14 cellular contexts compared by ENCODE assay signal in genomic region chr12:25283006-25283405, GRCh38. TPM values are rescaled to one million over a fixed set of nuclear protein-coding genes. Genes with fewer than 3 reads are reported as not detected.
DNase-seq lines count a peak whose midpoint lies in the region; TF ChIP-seq lines count a peak whose summit lies in the region.
"Had no signal": no experiment of that assay in that cellular context is flagged by ENCODE, and none has a peak within 500 bp of the region (broad histone marks: within the 10 kb centered on the region; RNA-seq: fewer than 3 reads in every experiment).

No MANE protein-coding gene starts in this region.

- H2AFZ ChIP-seq in Loucy (ENCODE audit: low read length), result peak overlapping the region; percentile 27; the same call in 1 of the 2 replicates
- no peak overlapping the region for H2AFZ ChIP-seq in neuronal stem cell (ENCODE audit: low read length)

- no peak overlapping the region for H3K14ac ChIP-seq in neuronal stem cell (ENCODE audit: low read length)

- TF ChIP-seq CTCF in Loucy (conservative IDR thresholded peaks at IDR 0.05; ENCODE audit: low read length), result no peak

- H4K20me1 ChIP-seq in Loucy (ENCODE audit: insufficient read depth, low read length, poor library complexity, severe bottlenecking), result no peaks in the 10 kb centered on the region

- peaks cover 46% of the 10 kb centered on the region for H3K4me1 Mint-ChIP-seq in activated naive CD8-positive, alpha-beta T cell (ENCODE audit: low read depth)
- H3K4me1 Mint-ChIP-seq in activated naive CD8-positive, alpha-beta T cell treated with anti-CD3 and anti-CD28 coated beads for 36 hours, result peaks cover 29% of the 10 kb centered on the region

- no peaks in the 10 kb centered on the region for H3K36me3 ChIP-seq in Loucy (ENCODE audit: insufficient read depth, low read length)
- no peaks in the 10 kb centered on the region for H3K36me3 ChIP-seq in stomach smooth muscle (ENCODE audit: control insufficient read depth in 2 of 2, insufficient read depth in 2 of 2, low read length in 2 of 2)
- no peaks in the 10 kb centered on the region for H3K36me3 ChIP-seq in neuronal stem cell (replicated peaks in 1 of 2; ENCODE audit: control insufficient read depth in 2 of 2, insufficient read depth in 2 of 2, low read length in 2 of 2)
- H3K36me3 ChIP-seq: HAP-1 had no signal

- peaks cover 8% of the 10 kb centered on the region for H3K9me3 Mint-ChIP-seq in activated naive CD8-positive, alpha-beta T cell (ENCODE audit: low read depth)
- H3K9me3 Mint-ChIP-seq in activated naive CD8-positive, alpha-beta T cell treated with anti-CD3 and anti-CD28 coated beads for 36 hours, result peaks cover 2% of the 10 kb centered on the region

- H2BK15ac ChIP-seq in neuronal stem cell (ENCODE audit: low read length), result no peak overlapping the region

- no peaks in the 10 kb centered on the region for H3K79me2 ChIP-seq in Loucy (ENCODE audit: insufficient read depth, low read length)

- no CpG with 5 or more reads among the region's 3 CpGs for WGBS in neuronal stem cell (ENCODE audit: extremely low coverage in 2 of 2, insufficient read length in 2 of 2, insufficient replicate concordance in 1 of 2), 2 donors

- H2BK5ac ChIP-seq in neuronal stem cell (ENCODE audit: low read length), result no peak overlapping the region

- no peaks in the 10 kb centered on the region for H3F3A ChIP-seq in Loucy (ENCODE audit: low read depth)

- no peaks in the 10 kb centered on the region for H3K79me1 ChIP-seq in neuronal stem cell (ENCODE audit: low read depth, low read length)

- peak overlapping the region; percentile 55 for H3K27ac Mint-ChIP-seq in activated naive CD8-positive, alpha-beta T cell
- H3K27ac Mint-ChIP-seq in activated naive CD8-positive, alpha-beta T cell treated with anti-CD3 and anti-CD28 coated beads for 36 hours, result no peak overlapping the region
- H3K27ac Mint-ChIP-seq: B cell had no signal

- no peak overlapping the region for H4K91ac ChIP-seq in neuronal stem cell (ENCODE audit: low read depth, low read length, poor library complexity)

- H3K4me3 Mint-ChIP-seq in activated naive CD8-positive, alpha-beta T cell, result no peak overlapping the region
- H3K4me3 Mint-ChIP-seq in activated naive CD8-positive, alpha-beta T cell treated with anti-CD3 and anti-CD28 coated beads for 36 hours, result no peak overlapping the region
- H3K4me3 Mint-ChIP-seq: B cell had no signal

- no peak for DNase-seq in activated naive CD8-positive, alpha-beta T cell treated with anti-CD3 and anti-CD28 coated beads for 36 hours
- peak; percentile 10 for DNase-seq in iris pigment epithelial cell (ENCODE audit: low read depth)
- DNase-seq in Kasumi-1 (lab: John Stamatoyannopoulos, UW), result no peak
- no peak for DNase-seq in iPS-NIHi7 (ENCODE audit: extremely low spot score)
- DNase-seq in neuronal stem cell (ENCODE audit: low spot score), result no peak
- DNase-seq: DMS 273 treated with DMSO at 0.1 percent for 48 hours, NCI-H146, NCI-H2081 treated with DMSO at 0.1 percent for 48 hours, NCI-H69 had no signal

- H3K4me1 ChIP-seq in Loucy (ENCODE audit: insufficient read depth, low read length, poor library complexity, severe bottlenecking) (peaks cover 20% of the 10 kb centered on the region), stomach smooth muscle (ENCODE audit: control insufficient read depth, insufficient read depth, low read length) (peaks cover 5% of the 10 kb centered on the region), neuronal stem cell (ENCODE audit: control insufficient read depth in 2 of 2, insufficient read depth in 1 of 2, low read depth in 1 of 2, low read length in 2 of 2) (no peaks in the 10 kb centered on the region)
- H3K4me1 ChIP-seq: HAP-1 had no signal

- no peaks in the 10 kb centered on the region for H3K27me3 Mint-ChIP-seq in activated naive CD8-positive, alpha-beta T cell
- no peaks in the 10 kb centered on the region for H3K27me3 Mint-ChIP-seq in activated naive CD8-positive, alpha-beta T cell treated with anti-CD3 and anti-CD28 coated beads for 36 hours
- H3K27me3 Mint-ChIP-seq: B cell had no signal

- H2BK120ac ChIP-seq in neuronal stem cell (ENCODE audit: low read depth, low read length), result no peak overlapping the region

- H3K27me3 ChIP-seq in Loucy (ENCODE audit: insufficient read depth, low read length, poor library complexity, severe bottlenecking) (no peaks in the 10 kb centered on the region), stomach smooth muscle (ENCODE audit: control insufficient read depth in 1 of 2, insufficient read depth in 2 of 2, low read length in 2 of 2) (no peaks in the 10 kb centered on the region), neuronal stem cell (ENCODE audit: control insufficient read depth in 3 of 3, insufficient read depth in 3 of 3, low read depth in 1 of 3, low read length in 3 of 3) (peaks cover 0 to 25% (median 0%) of the 10 kb centered on the region in 3 experiments)

- H3K4me2 ChIP-seq in Loucy (ENCODE audit: low read depth, low read length, poor library complexity, severe bottlenecking) (no peak overlapping the region), neuronal stem cell (ENCODE audit: insufficient read depth, low read length, poor library complexity, severe bottlenecking) (no peak overlapping the region)

- H2BK12ac ChIP-seq in neuronal stem cell (ENCODE audit: low read length), result no peak overlapping the region

- no peaks in the 10 kb centered on the region for H3K9me2 ChIP-seq in Loucy (replicated peaks; ENCODE audit: low read depth, low read length)

- H3K36me3 Mint-ChIP-seq in activated naive CD8-positive, alpha-beta T cell, result peaks cover 3% of the 10 kb centered on the region
- no peaks in the 10 kb centered on the region for H3K36me3 Mint-ChIP-seq in activated naive CD8-positive, alpha-beta T cell treated with anti-CD3 and anti-CD28 coated beads for 36 hours

- no peak overlapping the region for H4K8ac ChIP-seq in neuronal stem cell (ENCODE audit: low read depth, low read length)

- H3K18ac ChIP-seq in neuronal stem cell (ENCODE audit: low read length), result no peak overlapping the region

- no peak overlapping the region for H3K4me3 ChIP-seq in Loucy (ENCODE audit: low read length, poor library complexity, severe bottlenecking)
- peak overlapping the region in 1 of 2 donors; percentile 16 for H3K4me3 ChIP-seq in stomach smooth muscle (ENCODE audit: low read length in 2 of 2)
- no peak overlapping the region for H3K4me3 ChIP-seq in neuronal stem cell (ENCODE audit: low read length in 2 of 2)
- H3K4me3 ChIP-seq: HAP-1 had no signal

- H3K23ac ChIP-seq in neuronal stem cell (ENCODE audit: low read depth, low read length, poor library complexity), result no peak overlapping the region

- peak overlapping the region; percentile 37 for H3K27ac ChIP-seq in stomach smooth muscle (ENCODE audit: low read length)
- H3K27ac ChIP-seq in neuronal stem cell (replicated peaks; ENCODE audit: low read length), result no peak overlapping the region

- H2AK5ac ChIP-seq in neuronal stem cell (ENCODE audit: low read depth, low read length), result no peak overlapping the region

- no peaks in the 10 kb centered on the region for H3K9me3 ChIP-seq in Loucy (ENCODE audit: insufficient read depth, low read depth, low read length)
- no peaks in the 10 kb centered on the region for H3K9me3 ChIP-seq in stomach smooth muscle (ENCODE audit: control insufficient read depth in 2 of 2, low read length in 2 of 2)
- peaks cover 0 to 3% of the 10 kb centered on the region in 2 donors for H3K9me3 ChIP-seq in neuronal stem cell (replicated peaks in 1 of 2; ENCODE audit: control insufficient read depth in 2 of 2, insufficient read depth in 1 of 2, low read depth in 1 of 2, low read length in 2 of 2)
- H3K9me3 ChIP-seq: HAP-1 had no signal

- H3K9ac ChIP-seq in Loucy (ENCODE audit: low read depth, low read length, poor library complexity, severe bottlenecking) (no peak overlapping the region), stomach smooth muscle (ENCODE audit: low read length in 2 of 2) (peak overlapping the region in 1 of 2 donors; percentile 28), neuronal stem cell (ENCODE audit: low read depth, low read length, poor library complexity) (no peak overlapping the region)

- no peak overlapping the region for H3K4ac ChIP-seq in neuronal stem cell (ENCODE audit: low read length)

RNA-seq across cellular contexts. Expression of gene KRAS, which starts 32.3 kb away (rescaled TPM):
- total RNA-seq in activated naive CD8-positive, alpha-beta T cell treated with anti-CD3 and anti-CD28 coated beads for 36 hours, result 10 to 100 TPM; 26.7 to 27.9 TPM
- 36.2 TPM for polyA plus RNA-seq in neuronal stem cell (2013, experiment 1 of 2)
- polyA plus RNA-seq in neuronal stem cell (2013, experiment 2 of 2), result 39.9 TPM
